8 cellular contexts compared by ENCODE assay signal in the genomic region with DNA sequence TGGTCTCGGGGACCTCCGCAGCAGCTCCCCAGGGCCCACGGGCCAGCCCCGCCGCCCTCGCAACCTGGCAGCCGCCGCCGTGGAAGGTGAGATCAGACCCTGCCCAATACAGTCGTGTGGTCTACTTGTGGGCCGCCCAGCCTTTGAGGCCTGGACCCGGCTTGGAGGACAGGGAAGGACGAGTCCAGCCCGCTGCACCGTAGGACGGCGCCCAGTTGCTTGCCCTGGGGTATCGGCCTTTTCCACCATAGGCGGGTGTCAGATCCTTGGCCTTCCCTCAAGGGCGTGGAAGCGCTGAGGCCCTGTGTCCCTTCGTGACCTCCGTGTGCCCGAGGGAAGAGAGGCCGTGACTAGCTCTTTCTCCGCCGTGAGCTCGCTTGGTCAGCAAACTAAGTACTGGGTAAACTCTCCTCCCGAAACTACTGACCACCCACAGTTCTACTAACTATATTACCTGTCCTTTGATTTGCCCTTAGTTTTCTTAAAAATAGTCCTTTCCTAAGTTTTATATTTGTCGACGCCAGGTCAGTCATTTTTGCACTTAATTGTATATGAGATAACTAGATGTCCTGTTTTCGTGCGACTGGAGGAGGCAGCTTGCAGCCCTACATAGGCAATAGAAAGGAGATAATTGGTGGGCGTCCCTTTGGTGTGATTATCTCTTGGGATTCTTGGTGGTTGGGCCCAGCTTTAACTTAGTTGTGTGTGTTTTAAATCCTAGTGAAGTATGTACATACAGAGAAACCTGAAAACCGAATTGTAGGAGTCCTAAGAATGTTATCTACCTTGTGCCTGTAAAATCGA. TPM values are rescaled to one million over a fixed set of nuclear protein-coding genes. Genes with fewer than 3 reads are reported as not detected.
DNase-seq lines count a peak whose midpoint lies in the region; ATAC-seq, FAIRE-seq and TF ChIP-seq lines count a peak whose summit lies in the region.

No MANE protein-coding gene starts in this region.

- TF ChIP-seq CTCF in glutamatergic neuron (IDR thresholded peaks at IDR 0.05; ENCODE audit: partially characterized antibody, unreplicated experiment) (no peak), pancreas (IDR thresholded peaks at IDR 0.05) (no peak)

- H3K9me3 ChIP-seq in pancreas = no peaks in the 10 kb centered on the region

- H3K27ac Mint-ChIP-seq in IgD-negative memory B cell (peak overlapping the region; percentile 83 to 100 (median 100)), glutamatergic neuron (ENCODE audit: unreplicated experiment) (peak overlapping the region; percentile 88)
- H3K27ac Mint-ChIP-seq in activated T-cell treated with anti-CD3 and anti-CD28 coated beads, Interleukin-2, amount 50 U/mL, for 72 hours = peak overlapping the region; percentile 99

- no peak for FAIRE-seq in pancreas (lab: Jason Lieb, UNC)

- H3K4me1 ChIP-seq in pancreas = peaks cover 5 to 24% (median 16%) of the 10 kb centered on the region in 3 donors

- peak overlapping the region; percentile 92 to 96 (median 94) for H3K27ac ChIP-seq in pancreas

- no peaks in the 10 kb centered on the region for H3K9me3 Mint-ChIP-seq in activated T-cell treated with anti-CD3 and anti-CD28 coated beads, Interleukin-2, amount 50 U/mL, for 4 hours
- H3K9me3 Mint-ChIP-seq in IgD-negative memory B cell (no peaks in the 10 kb centered on the region), glutamatergic neuron (ENCODE audit: unreplicated experiment) (peaks cover 11% of the 10 kb centered on the region)
- H3K9me3 Mint-ChIP-seq in activated T-cell treated with anti-CD3 and anti-CD28 coated beads, Interleukin-2, amount 50 U/mL, for 72 hours = no peaks in the 10 kb centered on the region

- H3K27me3 Mint-ChIP-seq in activated T-cell treated with anti-CD3 and anti-CD28 coated beads, Interleukin-2, amount 50 U/mL, for 4 hours (ENCODE audit: low read depth) = no peaks in the 10 kb centered on the region
- H3K27me3 Mint-ChIP-seq in IgD-negative memory B cell (no peaks in the 10 kb centered on the region), glutamatergic neuron (ENCODE audit: unreplicated experiment) (peaks cover 5% of the 10 kb centered on the region)
- H3K27me3 Mint-ChIP-seq in activated T-cell treated with anti-CD3 and anti-CD28 coated beads, Interleukin-2, amount 50 U/mL, for 72 hours (ENCODE audit: low read depth) = no peaks in the 10 kb centered on the region

- ATAC-seq in activated T-cell treated with anti-CD3 and anti-CD28 coated beads, Interleukin-2, amount 50 U/mL, for 4 hours = peak; percentile 12 to 24
- no peak for ATAC-seq in activated T-cell treated with anti-CD3 and anti-CD28 coated beads, Interleukin-2, amount 50 U/mL, for 72 hours (replicated peaks in 1 of 2)
- ATAC-seq in pancreas (peak; percentile 38 to 64 (median 56)), HG03469 (IDR thresholded peaks at IDR 0.05; ENCODE audit: unreplicated experiment) (no peak)

- 0% methylated on average over 36 of the region's 36 CpGs for WGBS in pancreas, 2 donors

- peak overlapping the region; percentile 71 to 98 (median 90) for H3K4me3 ChIP-seq in pancreas

- peaks cover 19% of the 10 kb centered on the region for H3K36me3 Mint-ChIP-seq in activated T-cell treated with anti-CD3 and anti-CD28 coated beads, Interleukin-2, amount 50 U/mL, for 4 hours (ENCODE audit: insufficient read depth)
- H3K36me3 Mint-ChIP-seq in IgD-negative memory B cell = no peaks in the 10 kb centered on the region
- H3K36me3 Mint-ChIP-seq in activated T-cell treated with anti-CD3 and anti-CD28 coated beads, Interleukin-2, amount 50 U/mL, for 72 hours (ENCODE audit: insufficient read depth in 2 of 2) = peaks cover 12 to 41% of the 10 kb centered on the region in 2 donors
- H3K36me3 Mint-ChIP-seq in glutamatergic neuron (ENCODE audit: unreplicated experiment) = no peaks in the 10 kb centered on the region

- H3K4me1 Mint-ChIP-seq in activated T-cell treated with anti-CD3 and anti-CD28 coated beads, Interleukin-2, amount 50 U/mL, for 4 hours (ENCODE audit: low read depth) = peaks cover 35% of the 10 kb centered on the region
- peaks cover 22 to 28% (median 24%) of the 10 kb centered on the region in 3 donors for H3K4me1 Mint-ChIP-seq in IgD-negative memory B cell
- H3K4me1 Mint-ChIP-seq in activated T-cell treated with anti-CD3 and anti-CD28 coated beads, Interleukin-2, amount 50 U/mL, for 72 hours (ENCODE audit: low read depth) = peaks cover 36% of the 10 kb centered on the region
- H3K4me1 Mint-ChIP-seq in glutamatergic neuron (ENCODE audit: low read depth, unreplicated experiment) = peaks cover 8% of the 10 kb centered on the region

- no peaks in the 10 kb centered on the region for H3K27me3 ChIP-seq in pancreas

- intact Hi-C loops in pancreas (cut with DNase I) = no loop called here

- peak overlapping the region; percentile 99 for H3K4me3 Mint-ChIP-seq in activated T-cell treated with anti-CD3 and anti-CD28 coated beads, Interleukin-2, amount 50 U/mL, for 4 hours
- peak overlapping the region; percentile 90 to 99 (median 99) for H3K4me3 Mint-ChIP-seq in IgD-negative memory B cell
- peak overlapping the region; percentile 91 to 99 for H3K4me3 Mint-ChIP-seq in activated T-cell treated with anti-CD3 and anti-CD28 coated beads, Interleukin-2, amount 50 U/mL, for 72 hours
- peak overlapping the region; percentile 98 for H3K4me3 Mint-ChIP-seq in glutamatergic neuron (ENCODE audit: unreplicated experiment)

- peaks cover 0 to 20% (median 18%) of the 10 kb centered on the region in 3 donors for H3K36me3 ChIP-seq in pancreas

- peak; percentile 23 for DNase-seq in activated T-cell treated with anti-CD3 and anti-CD28 coated beads, Interleukin-2, amount 50 U/mL, for 4 hours
- DNase-seq in activated T-cell treated with anti-CD3 and anti-CD28 coated beads, Interleukin-2, amount 50 U/mL, for 48 hours = no peak
- DNase-seq in activated T-cell treated with anti-CD3 and anti-CD28 coated beads, Interleukin-2, amount 50 U/mL, for 72 hours = peak; percentile 37 to 39
- DNase-seq in glutamatergic neuron (peak; percentile 31), pancreas (peak; percentile 31 to 79 (median 50)), COLO829 (ENCODE audit: low spot score) (no peak)

RNA-seq across cellular contexts. Expression of gene SLC25A3, which starts 0.8 kb away (rescaled TPM):
- 100 to 1,000 TPM; 658 to 671 (median 664) TPM for total RNA-seq in activated T-cell treated with anti-CD3 and anti-CD28 coated beads, Interleukin-2, amount 50 U/mL, for 4 hours
- polyA plus RNA-seq in IgD-negative memory B cell (232 TPM), pancreas (100 to 1,000 TPM; 133 to 223 TPM)
- total RNA-seq in activated T-cell treated with anti-CD3 and anti-CD28 coated beads, Interleukin-2, amount 50 U/mL, for 72 hours = 100 to 1,000 TPM; 579 to 697 TPM
- total RNA-seq in glutamatergic neuron (ENCODE audit: unreplicated experiment) (481 TPM), pancreas (100 to 1,000 TPM; 204 to 343 (median 254) TPM)

RNA-seq across cellular contexts. Expression of gene IKBIP, which starts 50.3 kb away (rescaled TPM):
- total RNA-seq in activated T-cell treated with anti-CD3 and anti-CD28 coated beads, Interleukin-2, amount 50 U/mL, for 4 hours = 10 to 100 TPM; 12.0 to 14.5 (median 12.6) TPM
- polyA plus RNA-seq in IgD-negative memory B cell = 9.7 TPM
- 10 to 100 TPM; 17.2 to 20.4 TPM for total RNA-seq in activated T-cell treated with anti-CD3 and anti-CD28 coated beads, Interleukin-2, amount 50 U/mL, for 72 hours
- 6.1 TPM for total RNA-seq in glutamatergic neuron (ENCODE audit: unreplicated experiment)
- 1 to 10 TPM; 1.4 to 8.0 (median 3.6) TPM for total RNA-seq in pancreas
- polyA plus RNA-seq in pancreas = 1 to 10 TPM; 3.8 to 4.6 TPM

RNA-seq across cellular contexts. Expression of gene APAF1, which starts 50.8 kb away (rescaled TPM):
- total RNA-seq in activated T-cell treated with anti-CD3 and anti-CD28 coated beads, Interleukin-2, amount 50 U/mL, for 4 hours = 1 to 10 TPM; 4.8 to 9.2 (median 6.6) TPM
- polyA plus RNA-seq in IgD-negative memory B cell (10.6 TPM), pancreas (1 to 10 TPM; 3.5 to 6.6 TPM)
- total RNA-seq in activated T-cell treated with anti-CD3 and anti-CD28 coated beads, Interleukin-2, amount 50 U/mL, for 72 hours = 10 to 100 TPM; 18.6 to 22.2 TPM
- total RNA-seq in glutamatergic neuron (ENCODE audit: unreplicated experiment) (20.8 TPM), pancreas (10 to 100 TPM in 1 of 6 donors, 1 to 10 TPM in 5; 2.7 to 14.0 (median 5.7) TPM)

Comparison
In these comparisons a context has a peak if more than half of its experiments do, and no peak if none do; other contexts are left out.
1. ATAC-seq: peak in activated T-cell treated with anti-CD3 and anti-CD28 coated beads, Interleukin-2, amount 50 U/mL, for 4 hours (2 of 2) and pancreas (4 of 4); none in activated T-cell treated with anti-CD3 and anti-CD28 coated beads, Interleukin-2, amount 50 U/mL, for 72 hours (0 of 2) and HG03469 (single experiment).
2. DNase-seq: peak in activated T-cell treated with anti-CD3 and anti-CD28 coated beads, Interleukin-2, amount 50 U/mL, for 4 hours (single experiment), activated T-cell treated with anti-CD3 and anti-CD28 coated beads, Interleukin-2, amount 50 U/mL, for 72 hours (2 of 2), glutamatergic neuron (single experiment) and pancreas (6 of 6); none in activated T-cell treated with anti-CD3 and anti-CD28 coated beads, Interleukin-2, amount 50 U/mL, for 48 hours (0 of 2) and COLO829 (single experiment).
3. Peak in every context shown above with its lines, with median percentiles within 50 percentile points of each other: H3K4me3 Mint-ChIP-seq and H3K27ac Mint-ChIP-seq.